In the genomic region with DNA sequence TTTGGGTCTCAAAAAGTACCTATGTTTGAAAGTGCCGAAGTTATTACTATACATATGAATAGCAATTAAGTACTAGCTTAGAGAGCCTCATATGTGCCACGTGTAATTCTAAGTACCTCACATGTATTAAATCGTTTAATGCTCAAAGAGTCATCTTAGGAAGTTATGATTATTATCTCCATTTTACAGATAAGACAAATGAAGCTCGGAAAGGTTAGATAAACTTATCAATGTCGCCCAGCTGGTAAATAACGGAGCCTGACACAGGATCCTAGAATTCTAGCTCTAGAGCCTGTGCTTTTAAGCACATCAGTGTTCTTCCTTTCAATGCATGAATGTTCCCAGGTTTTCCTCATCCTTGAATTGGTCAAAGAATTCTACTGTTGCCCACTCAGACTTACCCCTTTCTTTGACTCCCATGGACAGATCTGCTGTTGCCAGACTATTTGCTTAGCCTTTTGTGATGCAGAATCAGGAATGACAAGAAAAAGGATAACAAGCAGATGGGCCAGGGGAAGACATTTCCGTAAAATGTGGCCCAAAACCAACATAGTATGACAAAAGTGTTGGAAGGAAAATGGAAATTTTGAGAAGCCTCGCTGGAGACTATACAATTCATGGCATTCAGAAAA, we compare ENCODE assay signal across 22 cellular contexts.
"Had no signal": no experiment of that assay in that cellular context is flagged by ENCODE, and none has a peak within 500 bp of the region (broad histone marks: within the 10 kb centered on the region; RNA-seq: fewer than 3 reads in every experiment).

No MANE protein-coding gene starts in this region.

- H3K4me3 ChIP-seq: cardiac muscle cell, esophagus muscularis mucosa, gastroesophageal sphincter, heart left ventricle, mucosa of descending colon, transverse colon, uterus had no signal

- H3K4me1 Mint-ChIP-seq: activated B cell treated with CpG ODN at 0.5 μM for 24 hours; activated CD8-positive, alpha-beta memory T cell treated with anti-CD3 and anti-CD28 coated beads, Interleukin-2, amount 10 ng/mL, durations not matched to agents 7 days and 5 days; activated naive CD8-positive, alpha-beta T cell treated with anti-CD3 and anti-CD28 coated beads for 36 hours; memory B cell; T-helper 17 cell had no signal

- H3K9me3 Mint-ChIP-seq: activated B cell treated with CpG ODN at 0.5 μM for 24 hours; activated CD4-positive, alpha-beta memory T cell treated with anti-CD3 and anti-CD28 coated beads for 36 hours; activated naive CD8-positive, alpha-beta T cell treated with anti-CD3 and anti-CD28 coated beads for 36 hours; memory B cell; stimulated activated naive CD8-positive, alpha-beta T cell treated with anti-CD3 and anti-CD28 coated beads, Interleukin-15, Interleukin-2, amounts not matched to agents 100 ng/mL and 50 ng/mL, for 24 hours had no signal

- H3K36me3 ChIP-seq: cardiac muscle cell, esophagus muscularis mucosa, gastroesophageal sphincter, heart left ventricle, transverse colon, uterus had no signal

- ATAC-seq: activated CD8-positive, alpha-beta memory T cell treated with anti-CD3 and anti-CD28 coated beads, Interleukin-2, amount 10 ng/mL, durations not matched to agents 7 days and 5 days; gastroesophageal sphincter; heart left ventricle; mucosa of descending colon; naive thymus-derived CD4-positive, alpha-beta T cell; T-helper 17 cell had no signal

- H3K36me3 Mint-ChIP-seq: activated CD4-positive, alpha-beta memory T cell treated with anti-CD3 and anti-CD28 coated beads for 36 hours; activated naive CD8-positive, alpha-beta T cell treated with anti-CD3 and anti-CD28 coated beads for 36 hours; memory B cell; naive thymus-derived CD4-positive, alpha-beta T cell had no signal

- DNase-seq: activated B cell treated with CpG ODN at 0.5 μM for 24 hours; activated CD4-positive, alpha-beta memory T cell treated with anti-CD3 and anti-CD28 coated beads for 36 hours; activated CD4-positive, alpha-beta T cell treated with anti-CD3 and anti-CD28 coated beads for 4 hours; activated CD8-positive, alpha-beta memory T cell treated with anti-CD3 and anti-CD28 coated beads, Interleukin-2, amount 10 ng/mL, durations not matched to agents 7 days and 5 days; activated naive CD4-positive, alpha-beta T cell; activated naive CD8-positive, alpha-beta T cell treated with anti-CD3 and anti-CD28 coated beads for 36 hours; amniotic stem cell; effector CD8-positive, alpha-beta T cell; heart left ventricle; mucosa of descending colon; naive thymus-derived CD4-positive, alpha-beta T cell; stimulated activated CD4-positive, alpha-beta T cell treated with anti-CD3 and anti-CD28 coated beads, Interleukin-12 subunit alpha, Interleukin-12 subunit beta, amount 100 ng/mL, for 4 hours; stimulated activated CD4-positive, alpha-beta T cell treated with anti-CD3 and anti-CD28 coated beads, Interleukin-1b, Interleukin-23, amount 100 ng/mL, for 48 hours; T-helper 17 cell; transverse colon; uterus had no signal

- H3K27ac Mint-ChIP-seq: activated B cell treated with CpG ODN at 0.5 μM for 24 hours; activated CD4-positive, alpha-beta memory T cell treated with anti-CD3 and anti-CD28 coated beads for 36 hours; activated CD8-positive, alpha-beta memory T cell treated with anti-CD3 and anti-CD28 coated beads, Interleukin-2, amount 10 ng/mL, durations not matched to agents 7 days and 5 days; activated naive CD8-positive, alpha-beta T cell treated with anti-CD3 and anti-CD28 coated beads for 36 hours; dendritic cell treated with granulocyte-macrophage colony-stimulating factor and Interleukin-4, amounts not matched to agents 40 ng/mL and 50 ng/mL, for 4 days; memory B cell; naive thymus-derived CD4-positive, alpha-beta T cell; stimulated activated naive CD8-positive, alpha-beta T cell treated with anti-CD3 and anti-CD28 coated beads, Interleukin-15, Interleukin-2, amounts not matched to agents 100 ng/mL and 50 ng/mL, for 24 hours; T-helper 17 cell had no signal

- H3K9me3 ChIP-seq: esophagus muscularis mucosa, gastroesophageal sphincter, heart left ventricle, mucosa of descending colon, transverse colon, uterus had no signal

- H3K27ac ChIP-seq: cardiac muscle cell, esophagus muscularis mucosa, gastroesophageal sphincter, heart left ventricle, transverse colon, uterus had no signal

- H3K4me3 Mint-ChIP-seq: activated B cell treated with CpG ODN at 0.5 μM for 24 hours; activated CD4-positive, alpha-beta memory T cell treated with anti-CD3 and anti-CD28 coated beads for 36 hours; activated CD8-positive, alpha-beta memory T cell treated with anti-CD3 and anti-CD28 coated beads, Interleukin-2, amount 10 ng/mL, durations not matched to agents 7 days and 5 days; activated naive CD8-positive, alpha-beta T cell treated with anti-CD3 and anti-CD28 coated beads for 36 hours; dendritic cell treated with granulocyte-macrophage colony-stimulating factor and Interleukin-4, amounts not matched to agents 40 ng/mL and 50 ng/mL, for 4 days; memory B cell; naive thymus-derived CD4-positive, alpha-beta T cell; stimulated activated naive CD8-positive, alpha-beta T cell treated with anti-CD3 and anti-CD28 coated beads, Interleukin-15, Interleukin-2, amounts not matched to agents 100 ng/mL and 50 ng/mL, for 24 hours; T-helper 17 cell had no signal

- H3K4me1 ChIP-seq: uterus had no signal

- H3K27me3 Mint-ChIP-seq: activated B cell treated with CpG ODN at 0.5 μM for 24 hours; activated CD4-positive, alpha-beta memory T cell treated with anti-CD3 and anti-CD28 coated beads for 36 hours; activated CD8-positive, alpha-beta memory T cell treated with anti-CD3 and anti-CD28 coated beads, Interleukin-2, amount 10 ng/mL, durations not matched to agents 7 days and 5 days; activated naive CD8-positive, alpha-beta T cell treated with anti-CD3 and anti-CD28 coated beads for 36 hours; dendritic cell treated with granulocyte-macrophage colony-stimulating factor and Interleukin-4, amounts not matched to agents 40 ng/mL and 50 ng/mL, for 4 days; memory B cell; T-helper 17 cell had no signal

- H3K27me3 ChIP-seq: cardiac muscle cell, esophagus muscularis mucosa, gastroesophageal sphincter, heart left ventricle, transverse colon, uterus had no signal
